25 cellular contexts compared by ENCODE assay signal in genomic region chr12:15163001-15163400, GRCh38. TPM values are rescaled to one million over a fixed set of nuclear protein-coding genes. Genes with fewer than 3 reads are reported as not detected.
DNase-seq lines count a peak whose midpoint lies in the region; ATAC-seq and TF ChIP-seq lines count a peak whose summit lies in the region.
"Had no signal": no experiment of that assay in that cellular context is flagged by ENCODE, and none has a peak within 500 bp of the region (broad histone marks: within the 10 kb centered on the region; RNA-seq: fewer than 3 reads in every experiment).

No MANE protein-coding gene starts in this region.

- no peaks in the 10 kb centered on the region for H3K27me3 ChIP-seq in gastrocnemius medialis
- H3K27me3 ChIP-seq: tibial nerve had no signal

- no peaks in the 10 kb centered on the region for H3K9me3 ChIP-seq in gastrocnemius medialis
- H3K9me3 ChIP-seq: tibial nerve had no signal

- no peaks in the 10 kb centered on the region for H3K36me3 ChIP-seq in gastrocnemius medialis
- H3K36me3 ChIP-seq: tibial nerve had no signal

- peak; percentile 25 for DNase-seq in DMS153 (lab: John Stamatoyannopoulos, UW)
- DNase-seq in LHCN-M2 (ENCODE audit: low read depth), result peak; percentile 19
- no peak for DNase-seq in caudate nucleus (lab: John Stamatoyannopoulos, UW)
- DNase-seq in gastrocnemius medialis, result no peak
- DNase-seq in omental fat pad (ENCODE audit: low spot score), result no peak
- DNase-seq in activated CD4-positive, CD25-positive, alpha-beta regulatory T cell treated with anti-CD3 and anti-CD28 coated beads, Interleukin-2, amount 50 U/mL, for 72 hours, result no peak
- DNase-seq in natural killer cell treated with Interleukin-12 subunit alpha and Interleukin-12 subunit beta and Interleukin-15 and Interleukin-18, amount 100 ng/mL, for 72 hours (ENCODE audit: low spot score), result no peak
- no peak for DNase-seq in stimulated activated CD4-positive, alpha-beta T cell treated with anti-CD3 and anti-CD28 coated beads, Interleukin-15, amount 100 ng/mL, for 24 hours
- DNase-seq: activated CD8-positive, alpha-beta memory T cell treated with anti-CD3 and anti-CD28 coated beads for 24 hours; activated naive CD8-positive, alpha-beta T cell treated with anti-CD3 and anti-CD28 coated beads for 36 hours; AML-193; dermis blood vessel endothelial cell; foreskin melanocyte; GM23248; midbrain; NCI-H1048; NCI-H226; NK-92 treated with Interleukin-12 subunit alpha and Interleukin-12 subunit beta, amount 100 ng/mL, for 24 hours; retina; T1000 had no signal

- H3K27me3 Mint-ChIP-seq in natural killer cell treated with Interleukin-12 subunit alpha and Interleukin-12 subunit beta and Interleukin-15 and Interleukin-18, amount 100 ng/mL, for 72 hours, result peaks cover 2 to 31% of the 10 kb centered on the region in 2 donors
- H3K27me3 Mint-ChIP-seq: activated naive CD8-positive, alpha-beta T cell treated with anti-CD3 and anti-CD28 coated beads for 36 hours had no signal

- in situ Hi-C loops in gastrocnemius medialis (cut with MboI; ENCODE audit: low sequenced_read_pairs in 4 of 4), result loop anchor here in 1 of 4 donors (25.0 kb wide), 1 partner anchor 101 kb away; no protein-coding TSS in a partner anchor

- peak overlapping the region; percentile 18 for H3K27ac ChIP-seq in caudate nucleus (ENCODE audit: low read depth, low read length)
- H3K27ac ChIP-seq in gastrocnemius medialis, result peak overlapping the region; percentile 59 to 76 (median 72)
- H3K27ac ChIP-seq: GM23248, KMS-11 had no signal

- TF ChIP-seq CTCF in gastrocnemius medialis (IDR thresholded peaks at IDR 0.05 in 4 of 5, conservative IDR thresholded peaks at IDR 0.05 in 1 of 5) (no peak), omental fat pad (IDR thresholded peaks at IDR 0.05) (no peak)

- peaks cover 0 to 4% of the 10 kb centered on the region in 2 donors for H3K4me1 Mint-ChIP-seq in natural killer cell treated with Interleukin-12 subunit alpha and Interleukin-12 subunit beta and Interleukin-15 and Interleukin-18, amount 100 ng/mL, for 72 hours (ENCODE audit: low read depth in 2 of 2)
- H3K4me1 Mint-ChIP-seq: neural crest cell; stimulated activated effector memory CD8-positive, alpha-beta T cell treated with anti-CD3 and anti-CD28 coated beads, Interleukin-12 subunit alpha, Interleukin-12 subunit beta, amount 100 ng/mL, for 72 hours had no signal

- ATAC-seq in gastrocnemius medialis, result no peak
- ATAC-seq in omental fat pad (ENCODE audit: low FRiP score), result no peak
- no peak for ATAC-seq in natural killer cell treated with Interleukin-12 subunit alpha and Interleukin-12 subunit beta and Interleukin-15 and Interleukin-18, amount 100 ng/mL, for 72 hours
- ATAC-seq: activated CD4-positive, CD25-positive, alpha-beta regulatory T cell treated with anti-CD3 and anti-CD28 coated beads, Interleukin-2, amount 50 U/mL, for 24 hours; stimulated activated effector memory CD8-positive, alpha-beta T cell treated with anti-CD3 and anti-CD28 coated beads, Interleukin-12 subunit alpha, Interleukin-12 subunit beta, amount 100 ng/mL, for 72 hours had no signal

- no peaks in the 10 kb centered on the region for H3K9me3 Mint-ChIP-seq in natural killer cell treated with Interleukin-12 subunit alpha and Interleukin-12 subunit beta and Interleukin-15 and Interleukin-18, amount 100 ng/mL, for 72 hours
- H3K9me3 Mint-ChIP-seq: activated naive CD8-positive, alpha-beta T cell treated with anti-CD3 and anti-CD28 coated beads for 36 hours; neural crest cell; stimulated activated effector memory CD8-positive, alpha-beta T cell treated with anti-CD3 and anti-CD28 coated beads, Interleukin-12 subunit alpha, Interleukin-12 subunit beta, amount 100 ng/mL, for 72 hours had no signal

- no peak overlapping the region for H3K4me3 ChIP-seq in gastrocnemius medialis
- H3K4me3 ChIP-seq: GM23248, tibial nerve had no signal

- H3K4me1 ChIP-seq in gastrocnemius medialis, result peaks cover 0 to 3% of the 10 kb centered on the region in 2 donors

- H3K4me3 Mint-ChIP-seq in natural killer cell treated with Interleukin-12 subunit alpha and Interleukin-12 subunit beta and Interleukin-15 and Interleukin-18, amount 100 ng/mL, for 72 hours, result no peak overlapping the region
- H3K4me3 Mint-ChIP-seq: activated naive CD8-positive, alpha-beta T cell treated with anti-CD3 and anti-CD28 coated beads for 36 hours; neural crest cell; stimulated activated effector memory CD8-positive, alpha-beta T cell treated with anti-CD3 and anti-CD28 coated beads, Interleukin-12 subunit alpha, Interleukin-12 subunit beta, amount 100 ng/mL, for 72 hours had no signal

- no peak overlapping the region for H3K27ac Mint-ChIP-seq in natural killer cell treated with Interleukin-12 subunit alpha and Interleukin-12 subunit beta and Interleukin-15 and Interleukin-18, amount 100 ng/mL, for 72 hours
- H3K27ac Mint-ChIP-seq: activated naive CD8-positive, alpha-beta T cell treated with anti-CD3 and anti-CD28 coated beads for 36 hours; stimulated activated effector memory CD8-positive, alpha-beta T cell treated with anti-CD3 and anti-CD28 coated beads, Interleukin-12 subunit alpha, Interleukin-12 subunit beta, amount 100 ng/mL, for 72 hours had no signal

- H3K36me3 Mint-ChIP-seq in natural killer cell treated with Interleukin-12 subunit alpha and Interleukin-12 subunit beta and Interleukin-15 and Interleukin-18, amount 100 ng/mL, for 72 hours, result no peaks in the 10 kb centered on the region
- H3K36me3 Mint-ChIP-seq: activated naive CD8-positive, alpha-beta T cell treated with anti-CD3 and anti-CD28 coated beads for 36 hours; stimulated activated effector memory CD8-positive, alpha-beta T cell treated with anti-CD3 and anti-CD28 coated beads, Interleukin-12 subunit alpha, Interleukin-12 subunit beta, amount 100 ng/mL, for 72 hours had no signal

- intact Hi-C loops in gastrocnemius medialis (cut with DNase I; ENCODE audit: low total_unique reads), result no loop called here

- TF ChIP-seq POLR2A in gastrocnemius medialis (IDR thresholded peaks at IDR 0.05), result no peak

RNA-seq across cellular contexts. Expression of gene RERG, which starts 58.2 kb away (rescaled TPM):
- total RNA-seq in LHCN-M2 (2014; rRNA removed), result 3.0 and 5.3 TPM in 2 replicates
- 0.84 TPM for polyA plus RNA-seq in LHCN-M2 (2012)
- total RNA-seq in gastrocnemius medialis, result 1 to 10 TPM; 4.3 to 6.5 (median 5.8) TPM
- total RNA-seq in omental fat pad, result 10 to 100 TPM in 3 of 4 donors, 1 to 10 TPM in 1; 9.6 to 84.4 (median 36.4) TPM
- not detected for total RNA-seq in natural killer cell treated with Interleukin-12 subunit alpha and Interleukin-12 subunit beta and Interleukin-15 and Interleukin-18, amount 100 ng/mL, for 72 hours
- total RNA-seq: activated naive CD8-positive, alpha-beta T cell treated with anti-CD3 and anti-CD28 coated beads for 36 hours; GM23248 had no signal
- polyA plus RNA-seq: GM23248 had no signal

Comparison
In these comparisons a context has a peak if more than half of its experiments do, and no peak if none do; other contexts are left out.
1. DNase-seq: peak in DMS153 (single experiment) and LHCN-M2 (single experiment); none in caudate nucleus (0 of 61), gastrocnemius medialis (0 of 2), omental fat pad (single experiment), activated CD4-positive, CD25-positive, alpha-beta regulatory T cell treated with anti-CD3 and anti-CD28 coated beads, Interleukin-2, amount 50 U/mL, for 72 hours (single experiment), natural killer cell treated with Interleukin-12 subunit alpha and Interleukin-12 subunit beta and Interleukin-15 and Interleukin-18, amount 100 ng/mL, for 72 hours (single experiment) and stimulated activated CD4-positive, alpha-beta T cell treated with anti-CD3 and anti-CD28 coated beads, Interleukin-15, amount 100 ng/mL, for 24 hours (single experiment).